Comparison of ENCODE assay signal across 2 cellular contexts in the genomic region with DNA sequence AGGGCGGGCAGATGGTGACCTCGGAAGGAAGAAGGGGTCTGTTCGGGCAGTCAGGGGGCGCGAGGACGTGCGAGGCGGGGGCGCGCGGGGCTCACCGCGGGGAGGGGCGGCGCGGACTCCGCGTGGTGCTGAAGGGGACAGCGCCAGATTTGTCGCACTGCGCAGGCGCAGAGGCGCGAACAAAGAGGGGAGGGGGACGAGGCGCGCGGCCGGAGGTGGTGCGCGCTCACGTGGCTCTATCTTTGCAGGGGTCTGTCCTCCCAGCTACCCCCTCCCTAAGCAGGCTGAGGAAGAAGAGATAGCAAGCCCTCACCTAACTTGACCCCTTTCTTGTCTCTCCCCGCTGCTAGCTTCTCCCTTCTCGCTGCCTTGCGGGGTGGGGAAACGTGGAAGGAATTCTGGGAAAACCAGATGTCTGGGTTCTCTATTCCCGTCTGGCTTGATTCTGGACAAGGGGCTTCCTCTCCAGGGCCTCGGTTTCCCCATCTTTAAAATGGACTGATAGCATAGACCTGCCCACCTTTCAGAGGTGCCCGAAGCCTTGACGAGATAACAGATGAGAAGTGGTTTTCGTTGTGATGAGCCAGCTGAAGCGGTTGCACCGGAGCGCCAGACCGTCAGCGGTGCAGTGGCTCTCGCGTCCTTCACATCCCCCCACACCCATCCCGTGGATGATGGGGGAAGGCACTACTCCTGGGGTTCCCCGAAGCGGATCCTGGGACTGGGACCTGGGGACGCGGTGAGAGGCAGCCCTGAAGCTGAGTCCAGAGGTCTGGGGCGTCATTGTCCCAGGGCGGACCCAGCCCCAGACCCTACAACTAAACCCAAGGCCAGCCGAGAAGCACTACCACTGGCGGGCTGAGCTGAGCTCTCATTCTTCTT.
TF ChIP-seq lines count a peak whose summit lies in the region.

No MANE protein-coding gene starts in this region.

TF ChIP-seq in IMR-90, 13 proteins besides CTCF, POLR2A, EP300 and RAD21:
- peak; percentile 81 for TF ChIP-seq MAZ (IDR thresholded peaks at IDR 0.05; ENCODE audit: borderline replicate concordance, low read depth, low read length)
- TF ChIP-seq FOS (IDR thresholded peaks at IDR 0.05; ENCODE audit: low read depth, low read length): no peak
TF ChIP-seq in IMR-90: peak in this region for 1.

TF ChIP-seq in PFSK-1, 5 proteins besides CTCF, POLR2A, EP300 and RAD21:
- TF ChIP-seq SIN3A (IDR thresholded peaks at IDR 0.05; ENCODE audit: borderline replicate concordance, insufficient read depth, low read length) (no peak), POLR2AphosphoS5 (IDR thresholded peaks at IDR 0.05; ENCODE audit: low read depth, low read length) (no peak), TAF1 (IDR thresholded peaks at IDR 0.05; ENCODE audit: borderline replicate concordance, insufficient read depth, low read length) (no peak), FOXP2 (optimal IDR thresholded peaks at IDR 0.05; ENCODE audit: borderline replicate concordance, extremely low read depth, extremely low read length, insufficient read depth) (no peak)
- TF ChIP-seq, protein P1, sequence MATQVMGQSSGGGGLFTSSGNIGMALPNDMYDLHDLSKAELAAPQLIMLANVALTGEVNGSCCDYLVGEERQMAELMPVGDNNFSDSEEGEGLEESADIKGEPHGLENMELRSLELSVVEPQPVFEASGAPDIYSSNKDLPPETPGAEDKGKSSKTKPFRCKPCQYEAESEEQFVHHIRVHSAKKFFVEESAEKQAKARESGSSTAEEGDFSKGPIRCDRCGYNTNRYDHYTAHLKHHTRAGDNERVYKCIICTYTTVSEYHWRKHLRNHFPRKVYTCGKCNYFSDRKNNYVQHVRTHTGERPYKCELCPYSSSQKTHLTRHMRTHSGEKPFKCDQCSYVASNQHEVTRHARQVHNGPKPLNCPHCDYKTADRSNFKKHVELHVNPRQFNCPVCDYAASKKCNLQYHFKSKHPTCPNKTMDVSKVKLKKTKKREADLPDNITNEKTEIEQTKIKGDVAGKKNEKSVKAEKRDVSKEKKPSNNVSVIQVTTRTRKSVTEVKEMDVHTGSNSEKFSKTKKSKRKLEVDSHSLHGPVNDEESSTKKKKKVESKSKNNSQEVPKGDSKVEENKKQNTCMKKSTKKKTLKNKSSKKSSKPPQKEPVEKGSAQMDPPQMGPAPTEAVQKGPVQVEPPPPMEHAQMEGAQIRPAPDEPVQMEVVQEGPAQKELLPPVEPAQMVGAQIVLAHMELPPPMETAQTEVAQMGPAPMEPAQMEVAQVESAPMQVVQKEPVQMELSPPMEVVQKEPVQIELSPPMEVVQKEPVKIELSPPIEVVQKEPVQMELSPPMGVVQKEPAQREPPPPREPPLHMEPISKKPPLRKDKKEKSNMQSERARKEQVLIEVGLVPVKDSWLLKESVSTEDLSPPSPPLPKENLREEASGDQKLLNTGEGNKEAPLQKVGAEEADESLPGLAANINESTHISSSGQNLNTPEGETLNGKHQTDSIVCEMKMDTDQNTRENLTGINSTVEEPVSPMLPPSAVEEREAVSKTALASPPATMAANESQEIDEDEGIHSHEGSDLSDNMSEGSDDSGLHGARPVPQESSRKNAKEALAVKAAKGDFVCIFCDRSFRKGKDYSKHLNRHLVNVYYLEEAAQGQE (IDR thresholded peaks at IDR 0.05; ENCODE audit: insufficient read depth in 1 of 2, low read depth in 2 of 2, low read length in 2 of 2): peak; percentile 96
TF ChIP-seq in PFSK-1: peak in this region for 1.
